28 cellular contexts compared by ENCODE assay signal in genomic region chr9:34272146-34272545, GRCh38. TPM values are rescaled to one million over a fixed set of nuclear protein-coding genes. Genes with fewer than 3 reads are reported as not detected.
DNase-seq lines count a peak whose midpoint lies in the region; ATAC-seq and TF ChIP-seq lines count a peak whose summit lies in the region.
"Had no signal": no experiment of that assay in that cellular context is flagged by ENCODE, and none has a peak within 500 bp of the region (broad histone marks: within the 10 kb centered on the region; RNA-seq: fewer than 3 reads in every experiment).

No MANE protein-coding gene starts in this region.

- POLR2A ChIA-PET in SK-N-SH (lab: Yijun Ruan, JAX): no interaction called here

- no peak for TF ChIP-seq POLR2A in heart left ventricle (IDR thresholded peaks at IDR 0.05)

- no peak overlapping the region for H2AFZ ChIP-seq in SK-N-SH (ENCODE audit: low read depth)

- peak; percentile 49; the same call in 2 of the 3 replicates for ATAC-seq in SK-N-SH treated with all-trans-retinoic acid at 6 μM for 48 hours
- ATAC-seq in heart left ventricle: no peak
- ATAC-seq: A549; left cardiac atrium; right lobe of liver; stimulated activated naive CD8-positive, alpha-beta T cell treated with anti-CD3 and anti-CD28 coated beads, Interleukin-15, amount 100 ng/mL, for 72 hours had no signal

- 73% methylated on average over 3 of the region's 3 CpGs for WGBS in SK-N-SH (ENCODE audit: low lambda C conversion rate)
- WGBS in heart left ventricle, 4 donors: 74 to 87% (median 82%) methylated on average over 3 of the region's 3 CpGs

- DNase-seq in SK-N-SH: no peak
- peak; percentile 45 to 84 for DNase-seq in lung microvascular endothelial cell (ENCODE audit: low read depth in 2 of 2)
- DNase-seq in mesothelial cell of epicardium (ENCODE audit: low spot score in 2 of 2, unreplicated experiment in 2 of 2): no peak
- DNase-seq in epidermal melanocyte (ENCODE audit: insufficient read length, low spot score): no peak
- DNase-seq in NCI-H510A treated with DMSO at 0.1 percent for 48 hours (lab: John Stamatoyannopoulos, UW): no peak
- DNase-seq in heart left ventricle: no peak
- DNase-seq: activated CD4-positive, alpha-beta T cell treated with anti-CD3 and anti-CD28 coated beads, Interleukin-2, amount 50 U/mL, for 48 hours; activated CD4-positive, CD25-positive, alpha-beta regulatory T cell treated with anti-CD3 and anti-CD28 coated beads, Interleukin-2, amount 50 U/mL, for 72 hours; activated naive CD4-positive, alpha-beta T cell treated with anti-CD3 and anti-CD28 coated beads for 36 hours; CD4-positive, alpha-beta memory T cell; central memory CD4-positive, alpha-beta T cell; DMS 273 treated with DMSO at 0.1 percent for 48 hours; HCEC 1CT; hippocampal formation; Karpas-422; left cardiac atrium; NCI-H1436; NCI-H446 treated with DMSO at 0.1 percent for 48 hours; NK-92 treated with Interleukin-12 subunit alpha and Interleukin-12 subunit beta, amount 100 ng/mL, for 24 hours; right lobe of liver; stimulated activated CD8-positive, alpha-beta memory T cell treated with anti-CD3 and anti-CD28 coated beads, Interleukin-4, amount 100 ng/mL, for 48 hours; stimulated activated naive CD8-positive, alpha-beta T cell treated with anti-CD3 and anti-CD28 coated beads, Interleukin-15, amount 100 ng/mL, for 72 hours; T-helper 2 cell had no signal

- TF ChIP-seq RAD21 in SK-N-SH (IDR thresholded peaks at IDR 0.05; ENCODE audit: low read length): no peak

- no peaks in the 10 kb centered on the region for H3F3A ChIP-seq in SK-N-SH (replicated peaks; ENCODE audit: insufficient read depth)

- intact Hi-C loops in heart left ventricle (cut with DNase I): no loop called here

- no peak overlapping the region for H3K9ac ChIP-seq in SK-N-SH

- H3K36me3 ChIP-seq in SK-N-SH (replicated peaks in 1 of 2; ENCODE audit: control insufficient read depth in 1 of 2, insufficient read depth in 2 of 2, low read length in 1 of 2) (no peaks in the 10 kb centered on the region), heart left ventricle (no peaks in the 10 kb centered on the region)
- H3K36me3 ChIP-seq: right lobe of liver, thoracic aorta had no signal

- no peaks in the 10 kb centered on the region for H4K20me1 ChIP-seq in SK-N-SH (ENCODE audit: insufficient read depth)

- CTCF ChIA-PET in SK-N-SH (lab: Yijun Ruan, JAX): interaction anchor here (1.0 kb wide), 1 partner anchor 132 kb away, joined by 4 read pairs; no protein-coding TSS in a partner anchor

- H3K4me3 ChIP-seq in SK-N-SH (ENCODE audit: low read depth in 2 of 2, low read length in 1 of 2) (no peak overlapping the region), heart left ventricle (no peak overlapping the region)
- H3K4me3 ChIP-seq: A549, right lobe of liver, thoracic aorta had no signal

- no peak for TF ChIP-seq CTCF in SK-N-SH (IDR thresholded peaks at IDR 0.05)
- no peak for TF ChIP-seq CTCF in brain (conservative IDR thresholded peaks at IDR 0.05)
- no peak for TF ChIP-seq CTCF in mesothelial cell of epicardium (IDR thresholded peaks at IDR 0.05; ENCODE audit: unreplicated experiment)
- TF ChIP-seq CTCF in heart left ventricle (IDR thresholded peaks at IDR 0.05): no peak

- H3K4me1 ChIP-seq in SK-N-SH (ENCODE audit: control insufficient read depth in 1 of 2, insufficient read depth in 2 of 2, low read depth in 1 of 2, low read length in 1 of 2) (peaks cover 0 to 5% of the 10 kb centered on the region in 2 experiments; a peak in 2 of 4 replicates), heart left ventricle (peaks cover 0 to 8% (median 0%) of the 10 kb centered on the region in 12 donors)
- H3K4me1 ChIP-seq: A549, right lobe of liver had no signal

- H3K4me3 Mint-ChIP-seq in brain (no peak overlapping the region), mesothelial cell of epicardium (no peak overlapping the region)
- H3K4me3 Mint-ChIP-seq: activated naive CD4-positive, alpha-beta T cell treated with anti-CD3 and anti-CD28 coated beads for 36 hours; B cell; CD4-positive, alpha-beta memory T cell; stimulated activated naive CD8-positive, alpha-beta T cell treated with anti-CD3 and anti-CD28 coated beads, Interleukin-15, amount 100 ng/mL, for 72 hours had no signal

- H3K27me3 ChIP-seq in SK-N-SH (ENCODE audit: insufficient read depth): no peaks in the 10 kb centered on the region
- H3K27me3 ChIP-seq in heart left ventricle: no peaks in the 10 kb centered on the region
- H3K27me3 ChIP-seq: right lobe of liver had no signal

- H3K27ac Mint-ChIP-seq in brain: peak overlapping the region in 3 of 5 experiments; percentile 18 to 72 (median 65)
- no peak overlapping the region for H3K27ac Mint-ChIP-seq in mesothelial cell of epicardium
- H3K27ac Mint-ChIP-seq: activated naive CD4-positive, alpha-beta T cell treated with anti-CD3 and anti-CD28 coated beads for 36 hours; B cell had no signal

- TF ChIP-seq EP300 in SK-N-SH (IDR thresholded peaks at IDR 0.05; ENCODE audit: borderline replicate concordance in 1 of 2, low read depth in 1 of 2, low read length in 1 of 2): no peak

- H3K9me3 ChIP-seq in SK-N-SH (no peaks in the 10 kb centered on the region), heart left ventricle (no peaks in the 10 kb centered on the region)
- H3K9me3 ChIP-seq: A549, right lobe of liver, thoracic aorta had no signal

- no peak overlapping the region for H3K27ac ChIP-seq in SK-N-SH (ENCODE audit: low read depth in 2 of 2, low read length in 1 of 2)
- no peak overlapping the region for H3K27ac ChIP-seq in heart left ventricle
- H3K27ac ChIP-seq: A549, right lobe of liver, thoracic aorta had no signal

- peaks cover 11% of the 10 kb centered on the region for H3K4me1 Mint-ChIP-seq in brain
- H3K4me1 Mint-ChIP-seq in mesothelial cell of epicardium: peaks cover 15% of the 10 kb centered on the region
- H3K4me1 Mint-ChIP-seq: B cell; stimulated activated naive CD8-positive, alpha-beta T cell treated with anti-CD3 and anti-CD28 coated beads, Interleukin-15, amount 100 ng/mL, for 72 hours had no signal

- no peaks in the 10 kb centered on the region for H3K79me2 ChIP-seq in SK-N-SH (ENCODE audit: insufficient read depth)

- no peak overlapping the region for H3K4me2 ChIP-seq in SK-N-SH
- H3K4me2 ChIP-seq: A549 had no signal

- H3K9me2 ChIP-seq in SK-N-SH: no peaks in the 10 kb centered on the region

- H3K9me3 Mint-ChIP-seq in brain (peaks cover 0 to 2% (median 0%) of the 10 kb centered on the region in 5 experiments), mesothelial cell of epicardium (no peaks in the 10 kb centered on the region)
- H3K9me3 Mint-ChIP-seq: activated naive CD4-positive, alpha-beta T cell treated with anti-CD3 and anti-CD28 coated beads for 36 hours; CD4-positive, alpha-beta memory T cell; stimulated activated naive CD8-positive, alpha-beta T cell treated with anti-CD3 and anti-CD28 coated beads, Interleukin-15, amount 100 ng/mL, for 72 hours had no signal

- H3K36me3 Mint-ChIP-seq in brain (peaks cover 5% of the 10 kb centered on the region), mesothelial cell of epicardium (no peaks in the 10 kb centered on the region)
- H3K36me3 Mint-ChIP-seq: CD4-positive, alpha-beta memory T cell had no signal

- H3K27me3 Mint-ChIP-seq in brain (no peaks in the 10 kb centered on the region), mesothelial cell of epicardium (ENCODE audit: low read depth) (no peaks in the 10 kb centered on the region)
- H3K27me3 Mint-ChIP-seq: B cell; CD4-positive, alpha-beta memory T cell; stimulated activated naive CD8-positive, alpha-beta T cell treated with anti-CD3 and anti-CD28 coated beads, Interleukin-15, amount 100 ng/mL, for 72 hours had no signal

TF ChIP-seq in SK-N-SH treated with all-trans-retinoic acid at 6 μM for 48 hours, 23 proteins besides CTCF, POLR2A, EP300 and RAD21:
- TF ChIP-seq ARNTL (CRISPR knock-in tag; IDR thresholded peaks at IDR 0.05; ENCODE audit: borderline replicate concordance, low read depth) (no peak), ISL1 (CRISPR knock-in tag; IDR thresholded peaks at IDR 0.05) (peak; percentile 78), SNAI2 (CRISPR knock-in tag; IDR thresholded peaks at IDR 0.05) (peak; percentile 77; the same call in 1 of the 2 replicates), ZNF565 (CRISPR knock-in tag; conservative IDR thresholded peaks at IDR 0.05; ENCODE audit: low read depth) (no peak), ZNF70 (CRISPR knock-in tag; IDR thresholded peaks at IDR 0.05) (no peak)

TF ChIP-seq in SK-N-SH, 30 proteins besides CTCF, POLR2A, EP300 and RAD21:
- TF ChIP-seq FOXJ3 (CRISPR knock-in tag; IDR thresholded peaks at IDR 0.05) (no peak), POLR2AphosphoS5 (IDR thresholded peaks at IDR 0.05; ENCODE audit: low read depth, low read length) (no peak)

RNA-seq across cellular contexts. Expression of gene KIF24, which starts 56.9 kb away (rescaled TPM):
- polyA plus RNA-seq in SK-N-SH (2012; rRNA removed) (1.2 and 1.4 TPM in 2 replicates), brain (ENCODE audit: insufficient read depth, low read depth, low replicate concordance) (9.4 TPM), heart left ventricle (under 1 TPM; 0.19 to 0.64 TPM)
- 0.54 and 0.93 TPM in 2 replicates for polyA plus RNA-seq in SK-N-SH (2012; cell fraction: cytosol; rRNA removed)
- 2.2 and 3.3 TPM in 2 replicates for polyA plus RNA-seq in SK-N-SH (2012; cell fraction: nucleus; rRNA removed)
- total RNA-seq in lung microvascular endothelial cell (0.40 and 1.1 TPM in 2 replicates), mesothelial cell of epicardium (3.5 to 3.9 TPM (median 3.5 TPM) in 3 replicates), heart left ventricle (1 to 10 TPM in 2 of 9 donors, under 1 TPM in 7; 0.25 to 1.6 (median 0.67) TPM)
- polyA plus RNA-seq: CD4-positive, alpha-beta memory T cell had no signal

RNA-seq across cellular contexts. Expression of gene NUDT2, which starts 57.2 kb away (rescaled TPM):
- polyA plus RNA-seq in SK-N-SH (2012; rRNA removed) (47.8 and 65.2 TPM in 2 replicates), brain (ENCODE audit: insufficient read depth, low read depth, low replicate concordance) (54.3 TPM), heart left ventricle (10 to 100 TPM; 19.4 to 27.6 TPM)
- polyA plus RNA-seq in SK-N-SH (2012; cell fraction: cytosol; rRNA removed): 56.6 and 57.2 TPM in 2 replicates
- polyA plus RNA-seq in SK-N-SH (2012; cell fraction: nucleus; rRNA removed): 37.6 and 40.3 TPM in 2 replicates
- total RNA-seq in lung microvascular endothelial cell (30.9 and 38.3 TPM in 2 replicates), mesothelial cell of epicardium (16.5 to 21.2 TPM (median 17.8 TPM) in 3 replicates), heart left ventricle (10 to 100 TPM; 14.1 to 21.3 (median 17.2) TPM)

Comparison
In these comparisons a context has a peak if more than half of its experiments do, and no peak if none do; other contexts are left out.
1. DNase-seq: peak in lung microvascular endothelial cell (2 of 2); none in SK-N-SH (single experiment), mesothelial cell of epicardium (0 of 2), epidermal melanocyte (single experiment), NCI-H510A treated with DMSO at 0.1 percent for 48 hours (single experiment) and heart left ventricle (0 of 5).